ENCODE assay signal across 1 cellular context in the genomic region with DNA sequence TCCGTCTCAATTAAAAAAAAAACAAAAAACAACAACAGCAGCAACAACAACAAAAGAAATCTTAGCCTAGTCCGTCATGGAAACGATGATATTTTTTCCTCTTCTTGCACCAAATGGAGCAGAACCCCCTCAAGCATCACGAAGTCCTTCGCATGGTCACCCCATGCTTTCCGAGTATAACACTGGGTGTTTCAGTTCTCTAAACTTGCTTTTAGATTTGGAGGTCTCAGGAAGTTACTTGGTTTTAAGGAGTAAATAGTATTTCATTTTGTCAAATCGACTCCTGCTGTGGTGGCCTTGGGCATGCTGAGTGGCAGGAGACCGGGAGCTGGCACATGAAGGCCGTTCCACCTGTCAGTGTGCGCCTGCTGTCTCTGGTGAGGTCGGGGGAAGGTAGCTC.
TF ChIP-seq lines count a peak whose summit lies in the region.

No MANE protein-coding gene starts in this region.

TF ChIP-seq in GM12878, 131 proteins besides CTCF, POLR2A, EP300 and RAD21 (continued from another document and continues in another):
- TF ChIP-seq BCL11A (IDR thresholded peaks at IDR 0.05; ENCODE audit: low read depth, low read length) (peak; percentile 41; the same call in 1 of the 2 replicates), POU2F2 (IDR thresholded peaks at IDR 0.05; ENCODE audit: borderline replicate concordance, low read depth, low read length) (no peak), ZBED1 (IDR thresholded peaks at IDR 0.05; ENCODE audit: borderline replicate concordance) (no peak), KAT2A (conservative IDR thresholded peaks at IDR 0.05; ENCODE audit: control insufficient read depth, low read depth, low read length) (no peak), FOXM1 (IDR thresholded peaks at IDR 0.05; ENCODE audit: low read depth, low read length) (peak; percentile 61; the same call in 1 of the 2 replicates), RUNX3 (IDR thresholded peaks at IDR 0.05; ENCODE audit: low read length) (peak; percentile 83), WRNIP1 (IDR thresholded peaks at IDR 0.05; ENCODE audit: borderline replicate concordance, low read depth, low read length) (no peak), YBX1 (IDR thresholded peaks at IDR 0.05) (no peak), GATAD2B (conservative IDR thresholded peaks at IDR 0.05; ENCODE audit: low read depth) (no peak), PML (IDR thresholded peaks at IDR 0.05; ENCODE audit: low read length) (0 out of 2 replicates have a peak, but pooled peaks have one; percentile 43), TBL1XR1 (IDR thresholded peaks at IDR 0.05; ENCODE audit: low read depth, low read length) (no peak), MTA3 (IDR thresholded peaks at IDR 0.05; ENCODE audit: borderline replicate concordance, low read length) (0 out of 2 replicates have a peak, but pooled peaks have one; percentile 65), CEBPB (IDR thresholded peaks at IDR 0.05; ENCODE audit: borderline replicate concordance in 1 of 2, low read depth in 2 of 2, low read length in 2 of 2) (no peak), SUPT20H (IDR thresholded peaks at IDR 0.05; ENCODE audit: borderline replicate concordance, control insufficient read depth, low read depth, low read length) (no peak), KDM1A (IDR thresholded peaks at IDR 0.05; ENCODE audit: borderline replicate concordance) (no peak), TAF1 (IDR thresholded peaks at IDR 0.05; ENCODE audit: borderline replicate concordance, low read depth, low read length) (no peak), JUNB (IDR thresholded peaks at IDR 0.05) (no peak), KLF5 (IDR thresholded peaks at IDR 0.05; ENCODE audit: partially characterized antibody) (peak; percentile 19), GABPA (IDR thresholded peaks at IDR 0.05; ENCODE audit: low read depth) (no peak), ETV6 (conservative IDR thresholded peaks at IDR 0.05 in 1 of 2, IDR thresholded peaks at IDR 0.05 in 1 of 2; ENCODE audit: borderline replicate concordance in 1 of 2, low read depth in 1 of 2) (peak in 1 of 2 experiments; percentile 42; a peak in 1 of 4 replicates), EZH2 (IDR thresholded peaks at IDR 0.05; ENCODE audit: borderline replicate concordance, control insufficient read depth, low read depth, low read length) (no peak), STAT1 (conservative IDR thresholded peaks at IDR 0.05) (no peak), EED (IDR thresholded peaks at IDR 0.05; ENCODE audit: low read depth) (peak; percentile 37; the same call in 1 of the 2 replicates), BRCA1 (IDR thresholded peaks at IDR 0.05; ENCODE audit: low read depth, low read length) (no peak), CHD4 (IDR thresholded peaks at IDR 0.05) (no peak), CBX3 (IDR thresholded peaks at IDR 0.05; ENCODE audit: borderline replicate concordance, low read depth) (no peak)
- TF ChIP-seq, protein P1, sequence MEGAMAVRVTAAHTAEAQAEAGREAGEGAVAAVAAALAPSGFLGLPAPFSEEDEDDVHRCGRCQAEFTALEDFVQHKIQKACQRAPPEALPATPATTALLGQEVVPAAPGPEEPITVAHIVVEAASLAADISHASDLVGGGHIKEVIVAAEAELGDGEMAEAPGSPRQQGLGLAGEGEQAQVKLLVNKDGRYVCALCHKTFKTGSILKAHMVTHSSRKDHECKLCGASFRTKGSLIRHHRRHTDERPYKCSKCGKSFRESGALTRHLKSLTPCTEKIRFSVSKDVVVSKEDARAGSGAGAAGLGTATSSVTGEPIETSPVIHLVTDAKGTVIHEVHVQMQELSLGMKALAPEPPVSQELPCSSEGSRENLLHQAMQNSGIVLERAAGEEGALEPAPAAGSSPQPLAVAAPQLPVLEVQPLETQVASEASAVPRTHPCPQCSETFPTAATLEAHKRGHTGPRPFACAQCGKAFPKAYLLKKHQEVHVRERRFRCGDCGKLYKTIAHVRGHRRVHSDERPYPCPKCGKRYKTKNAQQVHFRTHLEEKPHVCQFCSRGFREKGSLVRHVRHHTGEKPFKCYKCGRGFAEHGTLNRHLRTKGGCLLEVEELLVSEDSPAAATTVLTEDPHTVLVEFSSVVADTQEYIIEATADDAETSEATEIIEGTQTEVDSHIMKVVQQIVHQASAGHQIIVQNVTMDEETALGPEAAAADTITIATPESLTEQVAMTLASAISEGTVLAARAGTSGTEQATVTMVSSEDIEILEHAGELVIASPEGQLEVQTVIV (IDR thresholded peaks at IDR 0.05; ENCODE audit: borderline replicate concordance, partially characterized antibody) = no peak
- TF ChIP-seq, protein P2, sequence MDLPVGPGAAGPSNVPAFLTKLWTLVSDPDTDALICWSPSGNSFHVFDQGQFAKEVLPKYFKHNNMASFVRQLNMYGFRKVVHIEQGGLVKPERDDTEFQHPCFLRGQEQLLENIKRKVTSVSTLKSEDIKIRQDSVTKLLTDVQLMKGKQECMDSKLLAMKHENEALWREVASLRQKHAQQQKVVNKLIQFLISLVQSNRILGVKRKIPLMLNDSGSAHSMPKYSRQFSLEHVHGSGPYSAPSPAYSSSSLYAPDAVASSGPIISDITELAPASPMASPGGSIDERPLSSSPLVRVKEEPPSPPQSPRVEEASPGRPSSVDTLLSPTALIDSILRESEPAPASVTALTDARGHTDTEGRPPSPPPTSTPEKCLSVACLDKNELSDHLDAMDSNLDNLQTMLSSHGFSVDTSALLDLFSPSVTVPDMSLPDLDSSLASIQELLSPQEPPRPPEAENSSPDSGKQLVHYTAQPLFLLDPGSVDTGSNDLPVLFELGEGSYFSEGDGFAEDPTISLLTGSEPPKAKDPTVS (IDR thresholded peaks at IDR 0.05; ENCODE audit: low read depth, low read length) = no peak
- TF ChIP-seq, protein P3, sequence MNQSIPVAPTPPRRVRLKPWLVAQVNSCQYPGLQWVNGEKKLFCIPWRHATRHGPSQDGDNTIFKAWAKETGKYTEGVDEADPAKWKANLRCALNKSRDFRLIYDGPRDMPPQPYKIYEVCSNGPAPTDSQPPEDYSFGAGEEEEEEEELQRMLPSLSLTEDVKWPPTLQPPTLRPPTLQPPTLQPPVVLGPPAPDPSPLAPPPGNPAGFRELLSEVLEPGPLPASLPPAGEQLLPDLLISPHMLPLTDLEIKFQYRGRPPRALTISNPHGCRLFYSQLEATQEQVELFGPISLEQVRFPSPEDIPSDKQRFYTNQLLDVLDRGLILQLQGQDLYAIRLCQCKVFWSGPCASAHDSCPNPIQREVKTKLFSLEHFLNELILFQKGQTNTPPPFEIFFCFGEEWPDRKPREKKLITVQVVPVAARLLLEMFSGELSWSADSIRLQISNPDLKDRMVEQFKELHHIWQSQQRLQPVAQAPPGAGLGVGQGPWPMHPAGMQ (IDR thresholded peaks at IDR 0.05; ENCODE audit: borderline replicate concordance) = no peak
- TF ChIP-seq, protein P4, sequence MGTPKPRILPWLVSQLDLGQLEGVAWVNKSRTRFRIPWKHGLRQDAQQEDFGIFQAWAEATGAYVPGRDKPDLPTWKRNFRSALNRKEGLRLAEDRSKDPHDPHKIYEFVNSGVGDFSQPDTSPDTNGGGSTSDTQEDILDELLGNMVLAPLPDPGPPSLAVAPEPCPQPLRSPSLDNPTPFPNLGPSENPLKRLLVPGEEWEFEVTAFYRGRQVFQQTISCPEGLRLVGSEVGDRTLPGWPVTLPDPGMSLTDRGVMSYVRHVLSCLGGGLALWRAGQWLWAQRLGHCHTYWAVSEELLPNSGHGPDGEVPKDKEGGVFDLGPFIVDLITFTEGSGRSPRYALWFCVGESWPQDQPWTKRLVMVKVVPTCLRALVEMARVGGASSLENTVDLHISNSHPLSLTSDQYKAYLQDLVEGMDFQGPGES (IDR thresholded peaks at IDR 0.05) = no peak
- TF ChIP-seq, protein P5, sequence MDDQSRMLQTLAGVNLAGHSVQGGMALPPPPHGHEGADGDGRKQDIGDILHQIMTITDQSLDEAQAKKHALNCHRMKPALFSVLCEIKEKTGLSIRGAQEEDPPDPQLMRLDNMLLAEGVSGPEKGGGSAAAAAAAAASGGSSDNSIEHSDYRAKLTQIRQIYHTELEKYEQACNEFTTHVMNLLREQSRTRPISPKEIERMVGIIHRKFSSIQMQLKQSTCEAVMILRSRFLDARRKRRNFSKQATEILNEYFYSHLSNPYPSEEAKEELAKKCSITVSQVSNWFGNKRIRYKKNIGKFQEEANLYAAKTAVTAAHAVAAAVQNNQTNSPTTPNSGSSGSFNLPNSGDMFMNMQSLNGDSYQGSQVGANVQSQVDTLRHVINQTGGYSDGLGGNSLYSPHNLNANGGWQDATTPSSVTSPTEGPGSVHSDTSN (IDR thresholded peaks at IDR 0.05; ENCODE audit: insufficient replicate concordance, low read depth, low read length) = peak; percentile 26
- TF ChIP-seq, protein P6, sequence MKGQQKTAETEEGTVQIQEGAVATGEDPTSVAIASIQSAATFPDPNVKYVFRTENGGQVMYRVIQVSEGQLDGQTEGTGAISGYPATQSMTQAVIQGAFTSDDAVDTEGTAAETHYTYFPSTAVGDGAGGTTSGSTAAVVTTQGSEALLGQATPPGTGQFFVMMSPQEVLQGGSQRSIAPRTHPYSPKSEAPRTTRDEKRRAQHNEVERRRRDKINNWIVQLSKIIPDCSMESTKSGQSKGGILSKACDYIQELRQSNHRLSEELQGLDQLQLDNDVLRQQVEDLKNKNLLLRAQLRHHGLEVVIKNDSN (IDR thresholded peaks at IDR 0.05; ENCODE audit: borderline replicate concordance, extremely low read length, insufficient read depth, low read depth, low read length) = no peak
- TF ChIP-seq, protein P7, sequence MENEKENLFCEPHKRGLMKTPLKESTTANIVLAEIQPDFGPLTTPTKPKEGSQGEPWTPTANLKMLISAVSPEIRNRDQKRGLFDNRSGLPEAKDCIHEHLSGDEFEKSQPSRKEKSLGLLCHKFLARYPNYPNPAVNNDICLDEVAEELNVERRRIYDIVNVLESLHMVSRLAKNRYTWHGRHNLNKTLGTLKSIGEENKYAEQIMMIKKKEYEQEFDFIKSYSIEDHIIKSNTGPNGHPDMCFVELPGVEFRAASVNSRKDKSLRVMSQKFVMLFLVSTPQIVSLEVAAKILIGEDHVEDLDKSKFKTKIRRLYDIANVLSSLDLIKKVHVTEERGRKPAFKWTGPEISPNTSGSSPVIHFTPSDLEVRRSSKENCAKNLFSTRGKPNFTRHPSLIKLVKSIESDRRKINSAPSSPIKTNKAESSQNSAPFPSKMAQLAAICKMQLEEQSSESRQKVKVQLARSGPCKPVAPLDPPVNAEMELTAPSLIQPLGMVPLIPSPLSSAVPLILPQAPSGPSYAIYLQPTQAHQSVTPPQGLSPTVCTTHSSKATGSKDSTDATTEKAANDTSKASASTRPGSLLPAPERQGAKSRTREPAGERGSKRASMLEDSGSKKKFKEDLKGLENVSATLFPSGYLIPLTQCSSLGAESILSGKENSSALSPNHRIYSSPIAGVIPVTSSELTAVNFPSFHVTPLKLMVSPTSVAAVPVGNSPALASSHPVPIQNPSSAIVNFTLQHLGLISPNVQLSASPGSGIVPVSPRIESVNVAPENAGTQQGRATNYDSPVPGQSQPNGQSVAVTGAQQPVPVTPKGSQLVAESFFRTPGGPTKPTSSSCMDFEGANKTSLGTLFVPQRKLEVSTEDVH (IDR thresholded peaks at IDR 0.05; ENCODE audit: low read depth, partially characterized antibody) = peak; percentile 31
- TF ChIP-seq, protein P8, sequence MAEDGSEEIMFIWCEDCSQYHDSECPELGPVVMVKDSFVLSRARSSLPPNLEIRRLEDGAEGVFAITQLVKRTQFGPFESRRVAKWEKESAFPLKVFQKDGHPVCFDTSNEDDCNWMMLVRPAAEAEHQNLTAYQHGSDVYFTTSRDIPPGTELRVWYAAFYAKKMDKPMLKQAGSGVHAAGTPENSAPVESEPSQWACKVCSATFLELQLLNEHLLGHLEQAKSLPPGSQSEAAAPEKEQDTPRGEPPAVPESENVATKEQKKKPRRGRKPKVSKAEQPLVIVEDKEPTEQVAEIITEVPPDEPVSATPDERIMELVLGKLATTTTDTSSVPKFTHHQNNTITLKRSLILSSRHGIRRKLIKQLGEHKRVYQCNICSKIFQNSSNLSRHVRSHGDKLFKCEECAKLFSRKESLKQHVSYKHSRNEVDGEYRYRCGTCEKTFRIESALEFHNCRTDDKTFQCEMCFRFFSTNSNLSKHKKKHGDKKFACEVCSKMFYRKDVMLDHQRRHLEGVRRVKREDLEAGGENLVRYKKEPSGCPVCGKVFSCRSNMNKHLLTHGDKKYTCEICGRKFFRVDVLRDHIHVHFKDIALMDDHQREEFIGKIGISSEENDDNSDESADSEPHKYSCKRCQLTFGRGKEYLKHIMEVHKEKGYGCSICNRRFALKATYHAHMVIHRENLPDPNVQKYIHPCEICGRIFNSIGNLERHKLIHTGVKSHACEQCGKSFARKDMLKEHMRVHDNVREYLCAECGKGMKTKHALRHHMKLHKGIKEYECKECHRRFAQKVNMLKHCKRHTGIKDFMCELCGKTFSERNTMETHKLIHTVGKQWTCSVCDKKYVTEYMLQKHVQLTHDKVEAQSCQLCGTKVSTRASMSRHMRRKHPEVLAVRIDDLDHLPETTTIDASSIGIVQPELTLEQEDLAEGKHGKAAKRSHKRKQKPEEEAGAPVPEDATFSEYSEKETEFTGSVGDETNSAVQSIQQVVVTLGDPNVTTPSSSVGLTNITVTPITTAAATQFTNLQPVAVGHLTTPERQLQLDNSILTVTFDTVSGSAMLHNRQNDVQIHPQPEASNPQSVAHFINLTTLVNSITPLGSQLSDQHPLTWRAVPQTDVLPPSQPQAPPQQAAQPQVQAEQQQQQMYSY (CRISPR knock-in tag; IDR thresholded peaks at IDR 0.05) = no peak
- TF ChIP-seq, protein P9, sequence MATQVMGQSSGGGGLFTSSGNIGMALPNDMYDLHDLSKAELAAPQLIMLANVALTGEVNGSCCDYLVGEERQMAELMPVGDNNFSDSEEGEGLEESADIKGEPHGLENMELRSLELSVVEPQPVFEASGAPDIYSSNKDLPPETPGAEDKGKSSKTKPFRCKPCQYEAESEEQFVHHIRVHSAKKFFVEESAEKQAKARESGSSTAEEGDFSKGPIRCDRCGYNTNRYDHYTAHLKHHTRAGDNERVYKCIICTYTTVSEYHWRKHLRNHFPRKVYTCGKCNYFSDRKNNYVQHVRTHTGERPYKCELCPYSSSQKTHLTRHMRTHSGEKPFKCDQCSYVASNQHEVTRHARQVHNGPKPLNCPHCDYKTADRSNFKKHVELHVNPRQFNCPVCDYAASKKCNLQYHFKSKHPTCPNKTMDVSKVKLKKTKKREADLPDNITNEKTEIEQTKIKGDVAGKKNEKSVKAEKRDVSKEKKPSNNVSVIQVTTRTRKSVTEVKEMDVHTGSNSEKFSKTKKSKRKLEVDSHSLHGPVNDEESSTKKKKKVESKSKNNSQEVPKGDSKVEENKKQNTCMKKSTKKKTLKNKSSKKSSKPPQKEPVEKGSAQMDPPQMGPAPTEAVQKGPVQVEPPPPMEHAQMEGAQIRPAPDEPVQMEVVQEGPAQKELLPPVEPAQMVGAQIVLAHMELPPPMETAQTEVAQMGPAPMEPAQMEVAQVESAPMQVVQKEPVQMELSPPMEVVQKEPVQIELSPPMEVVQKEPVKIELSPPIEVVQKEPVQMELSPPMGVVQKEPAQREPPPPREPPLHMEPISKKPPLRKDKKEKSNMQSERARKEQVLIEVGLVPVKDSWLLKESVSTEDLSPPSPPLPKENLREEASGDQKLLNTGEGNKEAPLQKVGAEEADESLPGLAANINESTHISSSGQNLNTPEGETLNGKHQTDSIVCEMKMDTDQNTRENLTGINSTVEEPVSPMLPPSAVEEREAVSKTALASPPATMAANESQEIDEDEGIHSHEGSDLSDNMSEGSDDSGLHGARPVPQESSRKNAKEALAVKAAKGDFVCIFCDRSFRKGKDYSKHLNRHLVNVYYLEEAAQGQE (IDR thresholded peaks at IDR 0.05; ENCODE audit: low read depth, low read length) = no peak
- TF ChIP-seq, protein P10, sequence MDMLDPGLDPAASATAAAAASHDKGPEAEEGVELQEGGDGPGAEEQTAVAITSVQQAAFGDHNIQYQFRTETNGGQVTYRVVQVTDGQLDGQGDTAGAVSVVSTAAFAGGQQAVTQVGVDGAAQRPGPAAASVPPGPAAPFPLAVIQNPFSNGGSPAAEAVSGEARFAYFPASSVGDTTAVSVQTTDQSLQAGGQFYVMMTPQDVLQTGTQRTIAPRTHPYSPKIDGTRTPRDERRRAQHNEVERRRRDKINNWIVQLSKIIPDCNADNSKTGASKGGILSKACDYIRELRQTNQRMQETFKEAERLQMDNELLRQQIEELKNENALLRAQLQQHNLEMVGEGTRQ (IDR thresholded peaks at IDR 0.05; ENCODE audit: borderline replicate concordance, low read depth, low read length) = no peak
